In the genomic region with DNA sequence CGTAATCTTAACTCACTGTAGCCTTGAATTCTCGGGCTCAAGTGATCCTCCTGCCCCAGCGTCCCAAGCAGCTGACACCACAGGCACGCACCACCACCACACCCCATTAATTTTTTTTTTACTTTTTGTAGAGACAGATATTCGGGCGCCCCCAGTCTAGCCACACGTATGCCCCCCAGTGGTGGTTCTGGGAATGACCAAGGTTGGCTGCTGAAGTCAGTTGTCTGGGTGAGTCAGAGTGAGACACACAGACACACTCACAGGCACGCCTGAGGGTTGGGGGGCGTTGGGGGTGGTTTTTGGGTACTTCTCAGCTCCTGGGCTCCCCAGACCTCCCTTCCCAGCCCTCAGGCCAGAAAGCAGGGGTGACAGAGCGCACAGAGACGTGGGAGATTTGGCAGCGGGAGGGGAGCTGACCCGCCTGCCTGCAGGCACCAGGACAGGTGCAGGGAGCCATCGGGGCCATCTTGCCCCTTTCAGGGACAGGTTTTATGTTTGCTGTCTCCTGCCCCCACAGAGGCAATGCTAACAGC, we compare ENCODE assay signal across 9 cellular contexts. TPM values are rescaled to one million over a fixed set of nuclear protein-coding genes. Genes with fewer than 3 reads are reported as not detected.
A peak's percentile ranks its signal among the peaks of the same experiment; 100 is the strongest.
DNase-seq lines count a peak whose midpoint lies in the region; TF ChIP-seq lines count a peak whose summit lies in the region.
"Had no signal": no experiment of that assay in that cellular context is flagged by ENCODE, and none has a peak within 500 bp of the region (broad histone marks: within the 10 kb centered on the region; RNA-seq: fewer than 3 reads in every experiment).

No MANE protein-coding gene starts in this region.

- no peaks in the 10 kb centered on the region for H4K20me1 ChIP-seq in KMS-11 (ENCODE audit: insufficient read depth)

- H3K27ac ChIP-seq in KMS-11 (no peak overlapping the region), SJSA1 (no peak overlapping the region)

- H3K36me3 ChIP-seq in KMS-11 (ENCODE audit: insufficient read depth) (no peaks in the 10 kb centered on the region), SJSA1 (peaks cover 10% of the 10 kb centered on the region)

- intact Hi-C loops in posterior vena cava (cut with DNase I) = loop anchor here in 1 of 2 donors (5.0 kb wide), 1 partner anchor 393 kb away; the partner anchor contains the start of gene ENTPD2

- H3K4me3 ChIP-seq in KMS-11 (IDR thresholded peaks at IDR 0.05; ENCODE audit: insufficient read depth, low read depth, low read length) (no peak overlapping the region), SJSA1 (no peak overlapping the region)

- peak; percentile 86 for TF ChIP-seq CTCF in KMS-11 (conservative IDR thresholded peaks at IDR 0.05; ENCODE audit: low read depth, low read length)

- no peak overlapping the region for H3K9ac ChIP-seq in KMS-11

- peak; percentile 84 for DNase-seq in activated gamma-delta T cell treated with Interleukin-2 at 50 U/mL for 16 hours
- DNase-seq in activated gamma-delta T cell (lab: John Stamatoyannopoulos, UW) = no peak
- peak; percentile 68 to 76 for DNase-seq in SJSA1 (ENCODE audit: low read depth in 1 of 2, low spot score in 2 of 2)
- peak; percentile 79 for DNase-seq in activated gamma-delta T cell treated with anti-CD3 and anti-CD28 coated beads, Interleukin-2, amount 50 U/mL, for 16 hours (ENCODE audit: low read depth)
- DNase-seq in germinal center (ENCODE audit: low spot score) = peak; percentile 74
- peak; percentile 93 for DNase-seq in posterior vena cava (ENCODE audit: low spot score)
- peak; percentile 85 for DNase-seq in ureter (ENCODE audit: low spot score)

- H3K4me2 ChIP-seq in KMS-11 = peak overlapping the region; percentile 3; the same call in 1 of the 2 replicates

- peaks cover 16% of the 10 kb centered on the region for H3K4me1 ChIP-seq in KMS-11 (ENCODE audit: low read depth, poor library complexity, severe bottlenecking)
- peaks cover 9% of the 10 kb centered on the region for H3K4me1 ChIP-seq in SJSA1 (replicated peaks)

- peak overlapping the region; percentile 19; the same call in 1 of the 2 replicates for H2AFZ ChIP-seq in KMS-11 (ENCODE audit: low read depth)

- no peaks in the 10 kb centered on the region for H3K79me2 ChIP-seq in KMS-11 (ENCODE audit: insufficient read depth, low read depth)

- H3K27me3 ChIP-seq in KMS-11 (ENCODE audit: insufficient read depth, low read depth) = peaks cover 26% of the 10 kb centered on the region
- H3K27me3 ChIP-seq in SJSA1 (replicated peaks) = peaks cover 9% of the 10 kb centered on the region

- H3K9me3 ChIP-seq in SJSA1 (replicated peaks) = no peaks in the 10 kb centered on the region

RNA-seq across cellular contexts. Expression of gene ENTPD8, which starts 4.2 kb away (rescaled TPM):
- total RNA-seq in SJSA1 (2014; rRNA removed; shearing (Covaris generic)) = not detected in 2 replicates
- not detected for total RNA-seq in posterior vena cava
- total RNA-seq in ureter = not detected
- total RNA-seq: temporal lobe had no signal

RNA-seq across cellular contexts. Expression of gene NSMF, which starts 13.8 kb away (rescaled TPM):
- total RNA-seq in SJSA1 (2014; rRNA removed; shearing (Covaris generic)) = 11.6 and 17.9 TPM in 2 replicates
- 10 to 100 TPM; 47.6 to 55.5 TPM for total RNA-seq in posterior vena cava
- 49.3 TPM for total RNA-seq in ureter

RNA-seq across cellular contexts. Expression of gene NOXA1, which starts 22.1 kb away (rescaled TPM):
- total RNA-seq in SJSA1 (2014; rRNA removed; shearing (Covaris generic)) = not detected in 2 replicates
- 1 to 10 TPM; 2.0 to 2.7 TPM for total RNA-seq in posterior vena cava
- total RNA-seq in ureter = 12.5 TPM

RNA-seq across cellular contexts. Expression of gene EXD3, which starts 22.4 kb away (rescaled TPM):
- total RNA-seq in SJSA1 (2014; rRNA removed; shearing (Covaris generic)) = 1.8 and 4.0 TPM in 2 replicates
- total RNA-seq in posterior vena cava = 10 to 100 TPM; 13.9 to 14.6 TPM
- total RNA-seq in ureter = 43.0 TPM
